31 cellular contexts compared by ENCODE assay signal in genomic region chr2:44821500-44821899, GRCh38.
"Had no signal": no experiment of that assay in that cellular context is flagged by ENCODE, and none has a peak within 500 bp of the region (broad histone marks: within the 10 kb centered on the region; RNA-seq: fewer than 3 reads in every experiment).

No MANE protein-coding gene starts in this region.

- H3K27ac Mint-ChIP-seq: activated CD4-positive, alpha-beta memory T cell treated with anti-CD3 and anti-CD28 coated beads, Interleukin-2, amount 10 ng/mL, durations not matched to agents 7 days and 5 days; activated CD8-positive, alpha-beta memory T cell treated with anti-CD3 and anti-CD28 coated beads, Interleukin-2, amount 10 ng/mL, durations not matched to agents 7 days and 5 days; activated naive CD4-positive, alpha-beta T cell treated with anti-CD3 and anti-CD28 coated beads, Interleukin-2, amount 10 ng/mL, durations not matched to agents 7 days and 5 days; activated naive CD8-positive, alpha-beta T cell; activated naive CD8-positive, alpha-beta T cell treated with anti-CD3 and anti-CD28 coated beads, Interleukin-2, amount 50 U/mL, for 24 hours had no signal

- ATAC-seq: activated CD8-positive, alpha-beta memory T cell treated with anti-CD3 and anti-CD28 coated beads, Interleukin-2, amount 10 ng/mL, durations not matched to agents 7 days and 5 days; activated naive CD8-positive, alpha-beta T cell treated with anti-CD3 and anti-CD28 coated beads, Interleukin-2, amount 50 U/mL, for 24 hours had no signal

- H3K4me1 Mint-ChIP-seq: activated CD4-positive, alpha-beta memory T cell treated with anti-CD3 and anti-CD28 coated beads, Interleukin-2, amount 10 ng/mL, durations not matched to agents 7 days and 5 days; activated naive CD4-positive, alpha-beta T cell treated with anti-CD3 and anti-CD28 coated beads, Interleukin-2, amount 10 ng/mL, durations not matched to agents 7 days and 5 days; activated naive CD8-positive, alpha-beta T cell treated with anti-CD3 and anti-CD28 coated beads, Interleukin-2, amount 50 U/mL, for 24 hours had no signal

- H3K9me3 Mint-ChIP-seq: activated CD4-positive, alpha-beta memory T cell treated with anti-CD3 and anti-CD28 coated beads, Interleukin-2, amount 10 ng/mL, durations not matched to agents 7 days and 5 days; activated naive CD4-positive, alpha-beta T cell treated with anti-CD3 and anti-CD28 coated beads, Interleukin-2, amount 10 ng/mL, durations not matched to agents 7 days and 5 days; activated naive CD8-positive, alpha-beta T cell treated with anti-CD3 and anti-CD28 coated beads, Interleukin-2, amount 50 U/mL, for 24 hours had no signal

- H3K4me3 Mint-ChIP-seq: activated CD4-positive, alpha-beta memory T cell treated with anti-CD3 and anti-CD28 coated beads, Interleukin-2, amount 10 ng/mL, durations not matched to agents 7 days and 5 days; activated CD8-positive, alpha-beta memory T cell treated with anti-CD3 and anti-CD28 coated beads, Interleukin-2, amount 10 ng/mL, durations not matched to agents 7 days and 5 days; activated naive CD4-positive, alpha-beta T cell treated with anti-CD3 and anti-CD28 coated beads, Interleukin-2, amount 10 ng/mL, durations not matched to agents 7 days and 5 days; activated naive CD8-positive, alpha-beta T cell; activated naive CD8-positive, alpha-beta T cell treated with anti-CD3 and anti-CD28 coated beads, Interleukin-2, amount 50 U/mL, for 24 hours had no signal

- H3K36me3 Mint-ChIP-seq: activated CD8-positive, alpha-beta memory T cell treated with anti-CD3 and anti-CD28 coated beads, Interleukin-2, amount 10 ng/mL, durations not matched to agents 7 days and 5 days; activated naive CD4-positive, alpha-beta T cell treated with anti-CD3 and anti-CD28 coated beads, Interleukin-2, amount 10 ng/mL, durations not matched to agents 7 days and 5 days; activated naive CD8-positive, alpha-beta T cell had no signal

- DNase-seq: activated CD4-positive, alpha-beta memory T cell treated with anti-CD3 and anti-CD28 coated beads, Interleukin-2, amount 10 ng/mL, durations not matched to agents 7 days and 5 days; activated CD4-positive, alpha-beta T cell treated with anti-CD3 and anti-CD28 coated beads for 1 hour; activated CD4-positive, alpha-beta T cell treated with anti-CD3 and anti-CD28 coated beads for 48 hours; activated CD4-positive, CD25-positive, alpha-beta regulatory T cell; activated CD8-positive, alpha-beta memory T cell treated with anti-CD3 and anti-CD28 coated beads for 24 hours; activated CD8-positive, alpha-beta memory T cell treated with anti-CD3 and anti-CD28 coated beads, Interleukin-2, amount 10 ng/mL, durations not matched to agents 7 days and 5 days; activated CD8-positive, alpha-beta memory T cell treated with anti-CD3 and anti-CD28 coated beads, Interleukin-2, amount 50 U/mL, for 48 hours; activated effector memory CD4-positive, alpha-beta T cell treated with Interleukin-2 at 50 U/mL for 16 hours; activated naive CD4-positive, alpha-beta T cell treated with anti-CD3 and anti-CD28 coated beads, Interleukin-2, amount 10 ng/mL, durations not matched to agents 7 days and 5 days; activated naive CD8-positive, alpha-beta T cell treated with anti-CD3 and anti-CD28 coated beads, Interleukin-2, amount 50 U/mL, for 24 hours; activated T-cell treated with anti-CD3 and anti-CD28 coated beads, Interleukin-2, amount 50 U/mL, for 48 hours; amniotic stem cell; aorta; brain microvascular endothelial cell; central memory CD4-positive, alpha-beta T cell; MM.1S; MV-4-11; NCI-H1092; NCI-H1694 treated with DMSO at 0.1 percent for 48 hours; NCI-H2029; NCI-H2171; NCI-H510A; NCI-H526; NK-92 treated with Interleukin-12 subunit alpha and Interleukin-12 subunit beta, amount 100 ng/mL, for 24 hours; OCI-M1; Right ventricle myocardium superior; SW 1271; T-helper 1 cell; T-helper 2 cell; T-helper 9 cell had no signal
